13 cellular contexts compared by ENCODE assay signal in genomic region chr5:124790895-124791732, GRCh38. TPM values are rescaled to one million over a fixed set of nuclear protein-coding genes. Genes with fewer than 3 reads are reported as not detected.
DNase-seq lines count a peak whose midpoint lies in the region; ATAC-seq and TF ChIP-seq lines count a peak whose summit lies in the region.
"Had no signal": no experiment of that assay in that cellular context is flagged by ENCODE, and none has a peak within 500 bp of the region (broad histone marks: within the 10 kb centered on the region; RNA-seq: fewer than 3 reads in every experiment).

No MANE protein-coding gene starts in this region.

- H3K27me3 Mint-ChIP-seq in activated CD4-positive, alpha-beta memory T cell treated with anti-CD3 and anti-CD28 coated beads, Interleukin-2, amount 10 ng/mL, durations not matched to agents 7 days and 5 days, result no peaks in the 10 kb centered on the region
- H3K27me3 Mint-ChIP-seq: stimulated activated naive B cell treated with anti-CD40 and anti-IgM and Interleukin-4, amounts not matched to agents 10 μg/mL and 1 μg/mL and 100 μg/mL, for 72 hours had no signal

- H3K4me3 Mint-ChIP-seq in activated CD4-positive, alpha-beta memory T cell treated with anti-CD3 and anti-CD28 coated beads, Interleukin-2, amount 10 ng/mL, durations not matched to agents 7 days and 5 days, result no peak overlapping the region
- H3K4me3 Mint-ChIP-seq: stimulated activated naive B cell treated with anti-CD40 and anti-IgM and Interleukin-4, amounts not matched to agents 10 μg/mL and 1 μg/mL and 100 μg/mL, for 72 hours had no signal

- H3K9me3 ChIP-seq in transverse colon, result no peaks in the 10 kb centered on the region
- H3K9me3 ChIP-seq in spleen, result no peaks in the 10 kb centered on the region
- H3K9me3 ChIP-seq: BLaER1 had no signal

- 26 to 33% methylated on average over 7 of the region's 7 CpGs for WGBS in transverse colon (ENCODE audit: low coverage in 1 of 2), 2 donors
- 60 to 77% (median 66%) methylated on average over 7 of the region's 7 CpGs for WGBS in spleen, 5 donors

- no peak overlapping the region for H3K4me3 ChIP-seq in transverse colon
- H3K4me3 ChIP-seq in spleen, result no peak overlapping the region
- H3K4me3 ChIP-seq: BLaER1, cardiac muscle cell had no signal

- H3K4me1 Mint-ChIP-seq in activated CD4-positive, alpha-beta memory T cell treated with anti-CD3 and anti-CD28 coated beads, Interleukin-2, amount 10 ng/mL, durations not matched to agents 7 days and 5 days, result no peaks in the 10 kb centered on the region

- CTCF ChIA-PET in RWPE1 (lab: Yijun Ruan, JAX), result interaction anchor here (0.7 kb wide), 2 partner anchors 46 to 440 kb away, joined by 4 to 5 read pairs; no protein-coding TSS in a partner anchor
- CTCF ChIA-PET in activated CD4-positive, alpha-beta memory T cell treated with anti-CD3 and anti-CD28 coated beads, Interleukin-2, amount 10 ng/mL, durations not matched to agents 7 days and 5 days (lab: Charles Lee), result interaction anchor here (1.0 kb wide), 1 partner anchor 10 kb away, joined by 3 read pairs; no protein-coding TSS in a partner anchor

- H3K36me3 ChIP-seq in transverse colon (no peaks in the 10 kb centered on the region), spleen (no peaks in the 10 kb centered on the region)
- H3K36me3 ChIP-seq: BLaER1, cardiac muscle cell had no signal

- no peak for ATAC-seq in GM21360 (IDR thresholded peaks at IDR 0.05; ENCODE audit: unreplicated experiment)
- ATAC-seq: stimulated activated naive B cell treated with anti-CD40 and anti-IgM and Interleukin-4, amounts not matched to agents 10 μg/mL and 1 μg/mL and 100 μg/mL, for 72 hours had no signal

- H3K27me3 ChIP-seq in transverse colon (no peaks in the 10 kb centered on the region), spleen (replicated peaks in 1 of 7) (no peaks in the 10 kb centered on the region)
- H3K27me3 ChIP-seq: BLaER1, cardiac muscle cell had no signal

- no peak overlapping the region for H3K27ac Mint-ChIP-seq in activated CD4-positive, alpha-beta memory T cell treated with anti-CD3 and anti-CD28 coated beads, Interleukin-2, amount 10 ng/mL, durations not matched to agents 7 days and 5 days

- peak; percentile 70 for DNase-seq in NCI-H748 (lab: John Stamatoyannopoulos, UW; ENCODE audit: unreplicated experiment)
- DNase-seq in NCI-H748 treated with DMSO at 0.1 percent for 48 hours (lab: John Stamatoyannopoulos, UW), result no peak
- DNase-seq in RWPE1 (ENCODE audit: low spot score), result peak; percentile 82
- DNase-seq in glomerular visceral epithelial cell (ENCODE audit: extremely low spot score), result peak; percentile 31
- peak; percentile 26 for DNase-seq in transverse colon
- DNase-seq in spleen, result no peak
- DNase-seq in activated CD4-positive, alpha-beta memory T cell treated with anti-CD3 and anti-CD28 coated beads, Interleukin-2, amount 10 ng/mL, durations not matched to agents 7 days and 5 days, result no peak
- DNase-seq: KBM-7; stimulated activated naive B cell treated with anti-CD40 and anti-IgM and Interleukin-4, amounts not matched to agents 10 μg/mL and 1 μg/mL and 100 μg/mL, for 72 hours; T-helper 9 cell had no signal

- H3K4me1 ChIP-seq in transverse colon, result peaks cover 0 to 32% (median 17%) of the 10 kb centered on the region in 4 donors
- no peaks in the 10 kb centered on the region for H3K4me1 ChIP-seq in spleen
- H3K4me1 ChIP-seq: BLaER1 had no signal

- intact Hi-C loops in transverse colon (cut with DNase I; ENCODE audit: low total_unique reads), result no loop called here
- intact Hi-C loops in spleen (cut with DNase I; ENCODE audit: low total_unique reads), result no loop called here

- TF ChIP-seq CTCF in RWPE1 (conservative IDR thresholded peaks at IDR 0.05; ENCODE audit: low read depth), result no peak
- no peak for TF ChIP-seq CTCF in transverse colon (IDR thresholded peaks at IDR 0.05)
- TF ChIP-seq CTCF in spleen (IDR thresholded peaks at IDR 0.05 in 8 of 11, conservative IDR thresholded peaks at IDR 0.05 in 3 of 11), result no peak

- H3K36me3 Mint-ChIP-seq in activated CD4-positive, alpha-beta memory T cell treated with anti-CD3 and anti-CD28 coated beads, Interleukin-2, amount 10 ng/mL, durations not matched to agents 7 days and 5 days (ENCODE audit: low read depth), result no peaks in the 10 kb centered on the region
- H3K36me3 Mint-ChIP-seq: stimulated activated naive B cell treated with anti-CD40 and anti-IgM and Interleukin-4, amounts not matched to agents 10 μg/mL and 1 μg/mL and 100 μg/mL, for 72 hours had no signal

- TF ChIP-seq POLR2A in transverse colon (IDR thresholded peaks at IDR 0.05), result no peak
- no peak for TF ChIP-seq POLR2A in spleen (IDR thresholded peaks at IDR 0.05)

- POLR2A ChIA-PET in RWPE1 (lab: Yijun Ruan, JAX; ENCODE audit: low non-redundant PET), result no interaction called here
- POLR2A ChIA-PET in activated CD4-positive, alpha-beta memory T cell treated with anti-CD3 and anti-CD28 coated beads, Interleukin-2, amount 10 ng/mL, durations not matched to agents 7 days and 5 days (lab: Charles Lee), result no interaction called here

- H3K27ac ChIP-seq in RWPE1, result no peak overlapping the region
- peak overlapping the region; percentile 70 to 77 (median 74) for H3K27ac ChIP-seq in transverse colon
- H3K27ac ChIP-seq in spleen, result no peak overlapping the region
- H3K27ac ChIP-seq: BLaER1, cardiac muscle cell had no signal

- TF ChIP-seq EP300 in transverse colon (IDR thresholded peaks at IDR 0.05; ENCODE audit: low read depth), result peak; percentile 72

- in situ Hi-C loops in transverse colon (cut with MboI; ENCODE audit: low pct_ligation_motif_present in 1 of 4, low pct_unique_long_range_greater_than_20kb in 1 of 4, low sequenced_read_pairs in 3 of 4), result no loop called here

- no peaks in the 10 kb centered on the region for H3K9me3 Mint-ChIP-seq in activated CD4-positive, alpha-beta memory T cell treated with anti-CD3 and anti-CD28 coated beads, Interleukin-2, amount 10 ng/mL, durations not matched to agents 7 days and 5 days
- H3K9me3 Mint-ChIP-seq: stimulated activated naive B cell treated with anti-CD40 and anti-IgM and Interleukin-4, amounts not matched to agents 10 μg/mL and 1 μg/mL and 100 μg/mL, for 72 hours had no signal

RNA-seq across cellular contexts. Expression of gene ZNF608, which starts 44.7 kb away (rescaled TPM):
- total RNA-seq in transverse colon (10 to 100 TPM; 30.6 to 83.2 (median 41.2) TPM), spleen (10 to 100 TPM in 5 of 7 donors, 1 to 10 TPM in 2; 7.7 to 14.4 (median 10.9) TPM)
- polyA plus RNA-seq in spleen, result 1 to 10 TPM; 5.8 to 9.9 (median 6.9) TPM
- total RNA-seq in activated CD4-positive, alpha-beta memory T cell treated with anti-CD3 and anti-CD28 coated beads, Interleukin-2, amount 10 ng/mL, durations not matched to agents 7 days and 5 days, result not detected

Comparison
In these comparisons a context has a peak if more than half of its experiments do, and no peak if none do; other contexts are left out.
1. DNase-seq: peak in NCI-H748 (single experiment), RWPE1 (single experiment), glomerular visceral epithelial cell (single experiment) and transverse colon (single experiment); none in NCI-H748 treated with DMSO at 0.1 percent for 48 hours (single experiment), spleen (single experiment) and activated CD4-positive, alpha-beta memory T cell treated with anti-CD3 and anti-CD28 coated beads, Interleukin-2, amount 10 ng/mL, durations not matched to agents 7 days and 5 days (single experiment).
2. H3K27ac ChIP-seq: peak in transverse colon (4 of 4); none in RWPE1 (single experiment) and spleen (0 of 8).
3. RNA of gene ZNF608, which starts 44.7 kb away (total RNA-seq): 30.6 to 83.2 TPM in transverse colon and 7.7 to 14.4 TPM in spleen; not detected in activated CD4-positive, alpha-beta memory T cell treated with anti-CD3 and anti-CD28 coated beads, Interleukin-2, amount 10 ng/mL, durations not matched to agents 7 days and 5 days; every median in the first group is over 4 times any median in the second.